In the genomic region with DNA sequence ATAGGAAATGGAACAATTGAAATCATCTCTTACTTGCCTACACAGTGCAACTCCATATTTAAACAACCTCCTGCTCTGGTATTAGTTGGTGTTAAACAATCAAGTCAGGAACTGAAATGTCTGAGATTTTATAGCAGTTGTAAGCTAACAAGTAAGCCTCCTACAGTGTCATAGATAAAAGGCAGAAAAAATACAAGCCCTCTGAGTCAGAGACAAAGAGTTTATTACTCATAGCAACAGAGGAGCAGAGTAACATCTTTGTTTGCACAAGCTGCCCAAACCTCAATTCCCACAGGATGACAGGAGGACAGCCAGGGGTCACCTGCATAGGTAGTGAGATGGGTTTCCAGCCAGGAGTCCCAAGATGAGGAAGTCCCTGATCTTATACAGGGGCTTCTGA, we compare ENCODE assay signal across 12 cellular contexts.
DNase-seq lines count a peak whose midpoint lies in the region; ATAC-seq and TF ChIP-seq lines count a peak whose summit lies in the region.
"Had no signal": no experiment of that assay in that cellular context is flagged by ENCODE, and none has a peak within 500 bp of the region (broad histone marks: within the 10 kb centered on the region; RNA-seq: fewer than 3 reads in every experiment).

No MANE protein-coding gene starts in this region.

- H3K36me3 Mint-ChIP-seq in natural killer cell, result no peaks in the 10 kb centered on the region
- H3K36me3 Mint-ChIP-seq: CD4-positive, alpha-beta memory T cell had no signal

- TF ChIP-seq CTCF in heart left ventricle (IDR thresholded peaks at IDR 0.05), result no peak
- TF ChIP-seq CTCF in uterus (IDR thresholded peaks at IDR 0.05), result no peak
- no peak for TF ChIP-seq CTCF in natural killer cell (IDR thresholded peaks at IDR 0.05)

- DNase-seq in heart left ventricle (peak in 1 of 5 donors; percentile 24), Right ventricle myocardium inferior (ENCODE audit: missing footprints) (no peak), iris pigment epithelial cell (ENCODE audit: low read depth) (peak; percentile 93), uterus (peak in 1 of 2 donors; percentile 15), natural killer cell (no peak), NCI-H2227 treated with DMSO at 0.1 percent for 48 hours (lab: John Stamatoyannopoulos, UW) (no peak)
- DNase-seq: activated gamma-delta T cell; CD4-positive, alpha-beta memory T cell; GOT3; stimulated activated naive CD4-positive, alpha-beta T cell treated with Interleukin-2 at 50 U/mL for 16 hours had no signal

- peak; percentile 20 to 92 (median 56) for ATAC-seq in heart left ventricle
- ATAC-seq in Right ventricle myocardium inferior, result no peak
- peak; percentile 95 for ATAC-seq in SK-N-SH treated with all-trans-retinoic acid at 6 μM for 48 hours
- ATAC-seq in GM21786 (IDR thresholded peaks at IDR 0.05; ENCODE audit: unreplicated experiment), result no peak
- ATAC-seq in natural killer cell, result no peak

- intact Hi-C loops in heart left ventricle (cut with DNase I) (no loop called here), Right ventricle myocardium inferior (cut with DNase I) (loop anchor here (10.0 kb wide), 1 partner anchor 395 kb away; the partner anchor contains the start of gene CACNA2D1), uterus (cut with DNase I; ENCODE audit: low total_unique reads) (no loop called here), natural killer cell (cut with micrococcal nuclease) (no loop called here)

- H3K4me1 Mint-ChIP-seq in natural killer cell, result no peaks in the 10 kb centered on the region
- H3K4me1 Mint-ChIP-seq: CD4-positive, alpha-beta memory T cell had no signal

- no peak overlapping the region for H3K27ac Mint-ChIP-seq in natural killer cell
- H3K27ac Mint-ChIP-seq: CD4-positive, alpha-beta memory T cell had no signal

- no peaks in the 10 kb centered on the region for H3K27me3 Mint-ChIP-seq in natural killer cell (ENCODE audit: low read depth in 2 of 2)
- H3K27me3 Mint-ChIP-seq: CD4-positive, alpha-beta memory T cell had no signal

- TF ChIP-seq POLR2A in heart left ventricle (IDR thresholded peaks at IDR 0.05) (no peak), uterus (IDR thresholded peaks at IDR 0.05) (no peak)

- H3K9me3 ChIP-seq in heart left ventricle (no peaks in the 10 kb centered on the region), uterus (no peaks in the 10 kb centered on the region)

- H3K36me3 ChIP-seq in heart left ventricle (no peaks in the 10 kb centered on the region), uterus (no peaks in the 10 kb centered on the region)

- no peak overlapping the region for H3K4me3 ChIP-seq in heart left ventricle
- H3K4me3 ChIP-seq in uterus, result no peak overlapping the region

- no peak overlapping the region for H3K4me3 Mint-ChIP-seq in natural killer cell
- H3K4me3 Mint-ChIP-seq: CD4-positive, alpha-beta memory T cell had no signal

- H3K9me3 Mint-ChIP-seq in natural killer cell, result peaks cover 0 to 2% of the 10 kb centered on the region in 2 donors

- peaks cover 0 to 22% (median 4%) of the 10 kb centered on the region in 12 donors for H3K4me1 ChIP-seq in heart left ventricle
- H3K4me1 ChIP-seq in uterus, result no peaks in the 10 kb centered on the region

- no peaks in the 10 kb centered on the region for H3K27me3 ChIP-seq in heart left ventricle
- H3K27me3 ChIP-seq in uterus, result no peaks in the 10 kb centered on the region

- H3K27ac ChIP-seq in heart left ventricle (peak overlapping the region in 1 of 12 donors; percentile 16), uterus (peak overlapping the region; percentile 5 to 43)

TF ChIP-seq in SK-N-SH treated with all-trans-retinoic acid at 6 μM for 48 hours, 23 proteins besides CTCF, POLR2A, EP300 and RAD21:
- no peak for TF ChIP-seq ARNTL (CRISPR knock-in tag; IDR thresholded peaks at IDR 0.05; ENCODE audit: borderline replicate concordance, low read depth)
- peak; percentile 67; the same call in 1 of the 2 replicates for TF ChIP-seq ZNF8 (CRISPR knock-in tag; IDR thresholded peaks at IDR 0.05)

Comparison
In these comparisons a context has a peak if more than half of its experiments do, and no peak if none do; other contexts are left out.
1. ATAC-seq: peak in heart left ventricle (4 of 4) and SK-N-SH treated with all-trans-retinoic acid at 6 μM for 48 hours (single experiment); none in Right ventricle myocardium inferior (single experiment), GM21786 (single experiment) and natural killer cell (0 of 3).